In genomic region chr7:70316745-70317144, GRCh38 we compare ENCODE assay signal across 16 cellular contexts.
DNase-seq lines count a peak whose midpoint lies in the region; ATAC-seq and TF ChIP-seq lines count a peak whose summit lies in the region.
"Had no signal": no experiment of that assay in that cellular context is flagged by ENCODE, and none has a peak within 500 bp of the region (broad histone marks: within the 10 kb centered on the region; RNA-seq: fewer than 3 reads in every experiment).

No MANE protein-coding gene starts in this region.

- peaks cover 0 to 3% of the 10 kb centered on the region in 2 donors for H3K4me1 ChIP-seq in lung (ENCODE audit: control insufficient read depth in 2 of 2, insufficient read depth in 2 of 2, low read length in 2 of 2)

- peaks cover 37% of the 10 kb centered on the region for H3K4me1 Mint-ChIP-seq in activated CD8-positive, alpha-beta memory T cell treated with anti-CD3 and anti-CD28 coated beads, Interleukin-2, amount 10 ng/mL, durations not matched to agents 7 days and 5 days
- H3K4me1 Mint-ChIP-seq in stimulated activated naive B cell treated with anti-CD40 and anti-IgM and Interleukin-4, amounts not matched to agents 10 μg/mL and 1 μg/mL and 100 μg/mL, for 72 hours, result no peaks in the 10 kb centered on the region

- H3K36me3 Mint-ChIP-seq in activated CD8-positive, alpha-beta memory T cell treated with anti-CD3 and anti-CD28 coated beads, Interleukin-2, amount 10 ng/mL, durations not matched to agents 7 days and 5 days, result peaks cover 4% of the 10 kb centered on the region
- peaks cover 0 to 9% of the 10 kb centered on the region in 2 donors for H3K36me3 Mint-ChIP-seq in stimulated activated naive B cell treated with anti-CD40 and anti-IgM and Interleukin-4, amounts not matched to agents 10 μg/mL and 1 μg/mL and 100 μg/mL, for 72 hours

- no peaks in the 10 kb centered on the region for H3K27me3 ChIP-seq in lung (ENCODE audit: control insufficient read depth, insufficient read depth)

- no peaks in the 10 kb centered on the region for H3K9me3 ChIP-seq in lung (ENCODE audit: control insufficient read depth in 2 of 2, insufficient read depth in 1 of 2, low read length in 1 of 2)

- peaks cover 7% of the 10 kb centered on the region for H3K27me3 Mint-ChIP-seq in activated CD8-positive, alpha-beta memory T cell treated with anti-CD3 and anti-CD28 coated beads, Interleukin-2, amount 10 ng/mL, durations not matched to agents 7 days and 5 days
- H3K27me3 Mint-ChIP-seq in stimulated activated naive B cell treated with anti-CD40 and anti-IgM and Interleukin-4, amounts not matched to agents 10 μg/mL and 1 μg/mL and 100 μg/mL, for 72 hours, result no peaks in the 10 kb centered on the region

- no peak for TF ChIP-seq CTCF in lung (IDR thresholded peaks at IDR 0.05; ENCODE audit: control extremely low read depth, extremely low read depth)

- H3K4me3 ChIP-seq in lung, result no peak overlapping the region
- H3K4me3 ChIP-seq: PC-9 had no signal

- peak overlapping the region in 1 of 2 donors; percentile 1 for H3K27ac ChIP-seq in lung (ENCODE audit: low read depth in 1 of 2, low read length in 1 of 2)
- H3K27ac ChIP-seq: KMS-11, PC-9 had no signal

- peak overlapping the region; percentile 17 for H3K4me3 Mint-ChIP-seq in activated CD8-positive, alpha-beta memory T cell treated with anti-CD3 and anti-CD28 coated beads, Interleukin-2, amount 10 ng/mL, durations not matched to agents 7 days and 5 days
- no peak overlapping the region for H3K4me3 Mint-ChIP-seq in stimulated activated naive B cell treated with anti-CD40 and anti-IgM and Interleukin-4, amounts not matched to agents 10 μg/mL and 1 μg/mL and 100 μg/mL, for 72 hours

- 55 to 85% methylated on average over 7 of the region's 7 CpGs for WGBS in lung, 2 donors

- peak overlapping the region; percentile 58 for H3K27ac Mint-ChIP-seq in activated CD8-positive, alpha-beta memory T cell treated with anti-CD3 and anti-CD28 coated beads, Interleukin-2, amount 10 ng/mL, durations not matched to agents 7 days and 5 days
- H3K27ac Mint-ChIP-seq in stimulated activated naive B cell treated with anti-CD40 and anti-IgM and Interleukin-4, amounts not matched to agents 10 μg/mL and 1 μg/mL and 100 μg/mL, for 72 hours, result no peak overlapping the region

- DNase-seq in activated CD8-positive, alpha-beta memory T cell treated with anti-CD3 and anti-CD28 coated beads, Interleukin-2, amount 10 ng/mL, durations not matched to agents 7 days and 5 days, result peak; percentile 61
- DNase-seq in activated CD8-positive, alpha-beta memory T cell treated with anti-CD3 and anti-CD28 coated beads, Interleukin-2, amount 50 U/mL, for 4 hours, result no peak
- DNase-seq in M059J (ENCODE audit: low read depth) (peak; percentile 24), lung (ENCODE audit: low spot score) (no peak), A172 (ENCODE audit: low spot score) (no peak), hepatic stellate cell (ENCODE audit: low spot score) (no peak)
- DNase-seq in activated T-helper 9 cell treated with anti-CD3 and anti-CD28 coated beads, Interleukin-2, amount 50 U/mL, for 16 hours (ENCODE audit: low read depth), result peak; percentile 5
- no peak for DNase-seq in stimulated activated naive B cell treated with anti-CD40 and anti-IgM and Interleukin-4, amounts not matched to agents 10 μg/mL and 1 μg/mL and 100 μg/mL, for 72 hours
- DNase-seq: effector CD4-positive, alpha-beta T cell; hypothalamus; midbrain; NCI-H1105; NCI-H2171; PC-9; retina had no signal

- H3K36me3 ChIP-seq in lung (ENCODE audit: control insufficient read depth in 2 of 2, insufficient read depth in 2 of 2, low read length in 2 of 2), result no peaks in the 10 kb centered on the region

- H3K9me3 Mint-ChIP-seq in activated CD8-positive, alpha-beta memory T cell treated with anti-CD3 and anti-CD28 coated beads, Interleukin-2, amount 10 ng/mL, durations not matched to agents 7 days and 5 days (ENCODE audit: low read depth), result no peaks in the 10 kb centered on the region
- H3K9me3 Mint-ChIP-seq in stimulated activated naive B cell treated with anti-CD40 and anti-IgM and Interleukin-4, amounts not matched to agents 10 μg/mL and 1 μg/mL and 100 μg/mL, for 72 hours, result no peaks in the 10 kb centered on the region

- peak; percentile 73 for ATAC-seq in activated CD8-positive, alpha-beta memory T cell treated with anti-CD3 and anti-CD28 coated beads, Interleukin-2, amount 10 ng/mL, durations not matched to agents 7 days and 5 days
- peak; percentile 21 for ATAC-seq in lung (ENCODE audit: insufficient read depth, low FRiP score)
- no peak for ATAC-seq in stimulated activated naive B cell treated with anti-CD40 and anti-IgM and Interleukin-4, amounts not matched to agents 10 μg/mL and 1 μg/mL and 100 μg/mL, for 72 hours (replicated peaks)

- CTCF ChIA-PET in activated CD8-positive, alpha-beta memory T cell treated with anti-CD3 and anti-CD28 coated beads, Interleukin-2, amount 10 ng/mL, durations not matched to agents 7 days and 5 days (lab: Charles Lee), result no interaction called here

Comparison
In these comparisons a context has a peak if more than half of its experiments do, and no peak if none do; other contexts are left out.
1. DNase-seq: peak in activated CD8-positive, alpha-beta memory T cell treated with anti-CD3 and anti-CD28 coated beads, Interleukin-2, amount 10 ng/mL, durations not matched to agents 7 days and 5 days (single experiment), M059J (single experiment) and activated T-helper 9 cell treated with anti-CD3 and anti-CD28 coated beads, Interleukin-2, amount 50 U/mL, for 16 hours (single experiment); none in activated CD8-positive, alpha-beta memory T cell treated with anti-CD3 and anti-CD28 coated beads, Interleukin-2, amount 50 U/mL, for 4 hours (single experiment), lung (single experiment), A172 (single experiment), stimulated activated naive B cell treated with anti-CD40 and anti-IgM and Interleukin-4, amounts not matched to agents 10 μg/mL and 1 μg/mL and 100 μg/mL, for 72 hours (single experiment) and hepatic stellate cell (single experiment).
2. ATAC-seq: peak in activated CD8-positive, alpha-beta memory T cell treated with anti-CD3 and anti-CD28 coated beads, Interleukin-2, amount 10 ng/mL, durations not matched to agents 7 days and 5 days (single experiment) and lung (single experiment); none in stimulated activated naive B cell treated with anti-CD40 and anti-IgM and Interleukin-4, amounts not matched to agents 10 μg/mL and 1 μg/mL and 100 μg/mL, for 72 hours (0 of 2).